In the genomic region with DNA sequence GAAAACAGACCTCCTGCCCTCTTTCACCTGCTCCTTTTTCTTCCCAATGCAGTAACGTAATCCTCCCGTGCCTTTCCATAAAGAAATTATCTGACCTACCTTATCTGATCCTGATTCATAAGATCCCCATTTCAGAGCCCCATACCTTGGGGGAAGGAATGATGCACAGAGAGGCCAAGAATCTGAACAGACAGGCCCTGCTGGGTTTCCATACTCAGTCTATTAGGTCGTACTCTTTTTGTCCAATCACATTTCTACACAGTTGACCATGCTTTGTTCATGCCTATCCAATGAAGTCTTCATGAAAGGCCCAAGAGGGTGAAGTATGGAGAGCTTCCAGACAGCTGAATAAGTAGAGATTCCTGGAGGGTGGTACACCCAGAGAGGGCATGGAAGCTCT, we compare ENCODE assay signal across 23 cellular contexts. TPM values are rescaled to one million over a fixed set of nuclear protein-coding genes. Genes with fewer than 3 reads are reported as not detected.
A peak's percentile ranks its signal among the peaks of the same experiment; 100 is the strongest.
DNase-seq lines count a peak whose midpoint lies in the region; ATAC-seq and TF ChIP-seq lines count a peak whose summit lies in the region.
"Had no signal": no experiment of that assay in that cellular context is flagged by ENCODE, and none has a peak within 500 bp of the region (broad histone marks: within the 10 kb centered on the region; RNA-seq: fewer than 3 reads in every experiment).

No MANE protein-coding gene starts in this region.

- peaks cover 30% of the 10 kb centered on the region for H3K36me3 Mint-ChIP-seq in MCF 10A (ENCODE audit: insufficient read depth, unreplicated experiment)

- ATAC-seq in GM21737 (IDR thresholded peaks at IDR 0.05; ENCODE audit: unreplicated experiment): no peak
- ATAC-seq: activated T-helper 17 cell treated with anti-CD3 and anti-CD28 coated beads, Interleukin-2, amount 50 U/mL, for 72 hours; heart left ventricle; SK-N-SH treated with all-trans-retinoic acid at 6 μM for 48 hours had no signal

- H3K27ac Mint-ChIP-seq in MCF 10A (ENCODE audit: low read depth, unreplicated experiment): peak overlapping the region; percentile 31
- H3K27ac Mint-ChIP-seq: activated naive CD8-positive, alpha-beta T cell treated with anti-CD3 and anti-CD28 coated beads, Interleukin-2, amount 10 ng/mL, durations not matched to agents 7 days and 5 days; activated T-helper 17 cell treated with anti-CD3 and anti-CD28 coated beads, Interleukin-2, amount 50 U/mL, for 72 hours had no signal

- H3K79me2 ChIP-seq in osteoblast (ENCODE audit: insufficient read depth, low read length): peaks cover 84% of the 10 kb centered on the region

- CTCF ChIA-PET in MCF 10A (lab: Yijun Ruan, JAX): no interaction called here

- H3K4me1 ChIP-seq in breast epithelium: no peaks in the 10 kb centered on the region
- no peaks in the 10 kb centered on the region for H3K4me1 ChIP-seq in osteoblast (ENCODE audit: insufficient read depth, low read length)
- H3K4me1 ChIP-seq: heart left ventricle had no signal

- no peak overlapping the region for H3K4me2 ChIP-seq in osteoblast (ENCODE audit: insufficient read depth, low read length)

- H3K36me3 ChIP-seq in breast epithelium (no peaks in the 10 kb centered on the region), osteoblast (ENCODE audit: insufficient read depth, low read length) (no peaks in the 10 kb centered on the region)

- H3K27me3 ChIP-seq in breast epithelium (no peaks in the 10 kb centered on the region), osteoblast (ENCODE audit: insufficient read depth, low read length) (no peaks in the 10 kb centered on the region)
- H3K27me3 ChIP-seq: heart left ventricle had no signal

- POLR2A ChIA-PET in MCF 10A (lab: Yijun Ruan, JAX): no interaction called here

- no peak for DNase-seq in MCF 10A (ENCODE audit: unreplicated experiment)
- no peak for DNase-seq in breast epithelium (ENCODE audit: low spot score in 2 of 2)
- peak; percentile 15 to 88 for DNase-seq in T47D (ENCODE audit: low read depth in 1 of 2, low spot score in 1 of 2)
- DNase-seq in iris pigment epithelial cell (ENCODE audit: low read depth): peak; percentile 14
- DNase-seq in stimulated activated naive CD4-positive, alpha-beta T cell (lab: John Stamatoyannopoulos, UW): no peak
- DNase-seq in cardiac septum (ENCODE audit: low spot score): no peak
- DNase-seq in osteoblast (ENCODE audit: insufficient read length, low spot score, missing footprints): no peak
- DNase-seq: 8988T; activated naive CD8-positive, alpha-beta T cell treated with anti-CD3 and anti-CD28 coated beads, Interleukin-2, amount 10 ng/mL, durations not matched to agents 7 days and 5 days; AML-193; cortex of kidney; DMS79 treated with DMSO at 0.1 percent for 48 hours; heart left ventricle; NCI-H1436 treated with DMSO at 0.1 percent for 48 hours; NCI-H2171; NCI-H524 treated with DMSO at 0.1 percent for 48 hours; RPMI8226; small intestine; stimulated activated naive CD4-positive, alpha-beta T cell treated with Interleukin-2 at 50 U/mL for 16 hours had no signal

- no peak for TF ChIP-seq CTCF in MCF 10A (IDR thresholded peaks at IDR 0.05; ENCODE audit: unreplicated experiment)
- no peak for TF ChIP-seq CTCF in breast epithelium (IDR thresholded peaks at IDR 0.05)
- no peak for TF ChIP-seq CTCF in osteoblast (IDR thresholded peaks at IDR 0.05; ENCODE audit: extremely low read depth, low read depth, low read length)

- no peak for TF ChIP-seq POLR2A in breast epithelium (IDR thresholded peaks at IDR 0.05)

- H3K4me1 Mint-ChIP-seq in MCF 10A (ENCODE audit: insufficient read depth, unreplicated experiment): peaks cover 19% of the 10 kb centered on the region

- in situ Hi-C loops in T47D (cut with HindIII; ENCODE audit: low pct_unique_long_range_greater_than_20kb, low sequenced_read_pairs): no loop called here

- H3K9me3 ChIP-seq in breast epithelium (no peaks in the 10 kb centered on the region), osteoblast (ENCODE audit: low read depth, low read length) (no peaks in the 10 kb centered on the region)
- H3K9me3 ChIP-seq: heart left ventricle had no signal

- no peak overlapping the region for H3K4me3 Mint-ChIP-seq in MCF 10A (ENCODE audit: unreplicated experiment)
- H3K4me3 Mint-ChIP-seq: activated naive CD8-positive, alpha-beta T cell treated with anti-CD3 and anti-CD28 coated beads, Interleukin-2, amount 10 ng/mL, durations not matched to agents 7 days and 5 days; activated T-helper 17 cell treated with anti-CD3 and anti-CD28 coated beads, Interleukin-2, amount 50 U/mL, for 72 hours; IgD-negative memory B cell had no signal

- intact Hi-C loops in MCF 10A (cut with micrococcal nuclease): no loop called here
- intact Hi-C loops in breast epithelium (cut with DNase I; ENCODE audit: low total_unique reads): no loop called here
- intact Hi-C loops in cardiac septum (cut with DNase I): no loop called here

- no peak overlapping the region for H3K27ac ChIP-seq in breast epithelium
- no peak overlapping the region for H3K27ac ChIP-seq in osteoblast (ENCODE audit: low read depth, low read length)
- H3K27ac ChIP-seq: heart left ventricle had no signal

- H2AFZ ChIP-seq in osteoblast (ENCODE audit: low read length): no peak overlapping the region

- no peak overlapping the region for H3K4me3 ChIP-seq in breast epithelium
- H3K4me3 ChIP-seq in osteoblast (ENCODE audit: insufficient read depth, low read length): no peak overlapping the region
- H3K4me3 ChIP-seq: heart left ventricle had no signal

- H3K9me3 Mint-ChIP-seq in MCF 10A (ENCODE audit: unreplicated experiment): peaks cover 6% of the 10 kb centered on the region
- H3K9me3 Mint-ChIP-seq: activated T-helper 17 cell treated with anti-CD3 and anti-CD28 coated beads, Interleukin-2, amount 50 U/mL, for 72 hours; IgD-negative memory B cell had no signal

- H3K27me3 Mint-ChIP-seq in MCF 10A (ENCODE audit: insufficient read depth, unreplicated experiment): no peaks in the 10 kb centered on the region
- H3K27me3 Mint-ChIP-seq: activated naive CD8-positive, alpha-beta T cell treated with anti-CD3 and anti-CD28 coated beads, Interleukin-2, amount 10 ng/mL, durations not matched to agents 7 days and 5 days; activated T-helper 17 cell treated with anti-CD3 and anti-CD28 coated beads, Interleukin-2, amount 50 U/mL, for 72 hours; IgD-negative memory B cell had no signal

- no TSS peak for BruUV-seq in MCF 10A (replicated peaks; lab: Mats Ljungman, UMichigan)

- no peaks in the 10 kb centered on the region for H4K20me1 ChIP-seq in osteoblast (ENCODE audit: insufficient read depth, low read length)

RNA-seq across cellular contexts. Expression of a gene that starts 25.3 kb away (rescaled TPM):
- total RNA-seq in MCF 10A (2022) (80.7 and 83.9 TPM in 2 replicates), breast epithelium (10 to 100 TPM; 29.1 to 77.7 (median 61.3) TPM), cardiac septum (20.4 TPM), osteoblast (36.6 and 39.5 TPM in 2 replicates)

Comparison
In these comparisons a context has a peak if more than half of its experiments do, and no peak if none do; other contexts are left out.
1. DNase-seq: peak in T47D (2 of 2) and iris pigment epithelial cell (single experiment); none in MCF 10A (single experiment), breast epithelium (0 of 2), stimulated activated naive CD4-positive, alpha-beta T cell (0 of 6), cardiac septum (single experiment) and osteoblast (single experiment).